1 cellular context compared by ENCODE assay signal in the genomic region with DNA sequence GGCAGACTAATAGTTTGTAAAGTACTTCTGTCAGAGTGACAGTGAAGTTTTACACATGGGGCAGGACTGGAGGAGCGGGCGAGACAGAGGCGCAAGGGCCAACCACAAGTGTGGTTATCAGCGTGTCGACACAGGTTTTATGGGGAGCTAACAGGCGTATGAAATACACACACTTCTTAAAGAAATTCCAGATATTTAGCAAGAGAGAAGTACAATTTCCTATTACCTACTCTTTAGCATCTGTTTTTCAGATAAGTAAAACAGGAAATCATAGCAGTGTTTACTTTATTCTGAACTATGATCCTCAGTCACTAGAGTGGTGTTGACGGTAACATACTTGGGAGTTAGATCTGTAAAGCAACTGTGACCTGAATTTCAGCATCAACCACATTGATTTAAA.
TF ChIP-seq lines count a peak whose summit lies in the region.

No MANE protein-coding gene starts in this region.

TF ChIP-seq in HEK293, 187 proteins besides CTCF, POLR2A, EP300 and RAD21 (continued from another document):
- TF ChIP-seq, protein P1, sequence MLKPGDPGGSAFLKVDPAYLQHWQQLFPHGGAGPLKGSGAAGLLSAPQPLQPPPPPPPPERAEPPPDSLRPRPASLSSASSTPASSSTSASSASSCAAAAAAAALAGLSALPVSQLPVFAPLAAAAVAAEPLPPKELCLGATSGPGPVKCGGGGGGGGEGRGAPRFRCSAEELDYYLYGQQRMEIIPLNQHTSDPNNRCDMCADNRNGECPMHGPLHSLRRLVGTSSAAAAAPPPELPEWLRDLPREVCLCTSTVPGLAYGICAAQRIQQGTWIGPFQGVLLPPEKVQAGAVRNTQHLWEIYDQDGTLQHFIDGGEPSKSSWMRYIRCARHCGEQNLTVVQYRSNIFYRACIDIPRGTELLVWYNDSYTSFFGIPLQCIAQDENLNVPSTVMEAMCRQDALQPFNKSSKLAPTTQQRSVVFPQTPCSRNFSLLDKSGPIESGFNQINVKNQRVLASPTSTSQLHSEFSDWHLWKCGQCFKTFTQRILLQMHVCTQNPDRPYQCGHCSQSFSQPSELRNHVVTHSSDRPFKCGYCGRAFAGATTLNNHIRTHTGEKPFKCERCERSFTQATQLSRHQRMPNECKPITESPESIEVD (tag by site-specific recombination; IDR thresholded peaks at IDR 0.05): peak; percentile 96
- TF ChIP-seq KLF1 (tag by site-specific recombination; IDR thresholded peaks at IDR 0.05): no peak
- TF ChIP-seq, protein P2, sequence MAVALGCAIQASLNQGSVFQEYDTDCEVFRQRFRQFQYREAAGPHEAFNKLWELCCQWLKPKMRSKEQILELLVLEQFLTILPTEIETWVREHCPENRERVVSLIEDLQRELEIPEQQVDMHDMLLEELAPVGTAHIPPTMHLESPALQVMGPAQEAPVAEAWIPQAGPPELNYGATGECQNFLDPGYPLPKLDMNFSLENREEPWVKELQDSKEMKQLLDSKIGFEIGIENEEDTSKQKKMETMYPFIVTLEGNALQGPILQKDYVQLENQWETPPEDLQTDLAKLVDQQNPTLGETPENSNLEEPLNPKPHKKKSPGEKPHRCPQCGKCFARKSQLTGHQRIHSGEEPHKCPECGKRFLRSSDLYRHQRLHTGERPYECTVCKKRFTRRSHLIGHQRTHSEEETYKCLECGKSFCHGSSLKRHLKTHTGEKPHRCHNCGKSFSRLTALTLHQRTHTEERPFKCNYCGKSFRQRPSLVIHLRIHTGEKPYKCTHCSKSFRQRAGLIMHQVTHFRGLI (tag by site-specific recombination; IDR thresholded peaks at IDR 0.05): 0 out of 2 replicates have a peak, but pooled peaks have one; percentile 36
- TF ChIP-seq OSR2 (tag by site-specific recombination; IDR thresholded peaks at IDR 0.05): peak; percentile 58; the same call in 1 of the 2 replicates
TF ChIP-seq in HEK293: peak in this region for 4.
